Comparison of ENCODE assay signal across 16 cellular contexts in the genomic region with DNA sequence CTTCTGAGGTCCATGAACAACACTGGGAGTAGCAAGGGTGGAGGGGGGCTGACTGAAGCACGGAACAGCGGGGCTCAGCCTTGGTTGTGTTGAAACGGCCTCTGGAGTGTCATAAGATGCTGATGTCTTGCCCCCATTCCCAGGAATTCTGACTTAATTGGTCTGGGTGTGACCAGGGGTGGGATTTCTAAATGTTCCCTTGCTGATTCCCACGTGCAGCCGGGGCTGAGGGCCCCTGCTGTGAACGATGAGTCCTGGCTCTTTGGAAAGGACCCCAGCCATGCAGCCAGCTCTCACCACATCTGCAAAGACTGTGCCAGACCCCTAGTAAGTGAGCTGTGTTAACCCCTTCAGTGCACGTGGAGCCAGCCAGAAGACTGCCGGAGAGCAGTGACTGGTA. TPM values are rescaled to one million over a fixed set of nuclear protein-coding genes. Genes with fewer than 3 reads are reported as not detected.
DNase-seq lines count a peak whose midpoint lies in the region; ATAC-seq and TF ChIP-seq lines count a peak whose summit lies in the region.
"Had no signal": no experiment of that assay in that cellular context is flagged by ENCODE, and none has a peak within 500 bp of the region (broad histone marks: within the 10 kb centered on the region; RNA-seq: fewer than 3 reads in every experiment).

No MANE protein-coding gene starts in this region.

- H3K4me1 ChIP-seq in trophoblast cell (ENCODE audit: control insufficient read depth in 1 of 2, insufficient read depth in 2 of 2, low read length in 2 of 2) = peaks cover 13 to 39% of the 10 kb centered on the region in 2 experiments
- H3K4me1 ChIP-seq in aorta (ENCODE audit: control insufficient read depth in 1 of 2, insufficient read depth in 2 of 2, low read length in 2 of 2) = no peaks in the 10 kb centered on the region

- no peak overlapping the region for H2AFZ ChIP-seq in trophoblast cell (ENCODE audit: insufficient read depth, low read length, poor library complexity)

- intact Hi-C loops in lower leg skin (cut with DNase I; ENCODE audit: low total_unique reads) (loop anchor here (10.0 kb wide), 1 partner anchor 66 kb away; a partner anchor contains a TSS), aorta (cut with DNase I) (no loop called here)

- peak overlapping the region; percentile 41 for H2BK120ac ChIP-seq in trophoblast cell (ENCODE audit: insufficient read depth, low read length, poor library complexity)

- no peak overlapping the region for H3K27ac ChIP-seq in trophoblast cell (ENCODE audit: low read depth, low read length)
- H3K27ac ChIP-seq in aorta (ENCODE audit: low read depth in 1 of 2, low read length in 2 of 2) = no peak overlapping the region
- H3K27ac ChIP-seq: BLaER1 had no signal

- peak overlapping the region; percentile 32 for H3K9ac ChIP-seq in trophoblast cell (ENCODE audit: low read length)
- H3K9ac ChIP-seq: BLaER1, SK-N-SH had no signal

- H4K12ac ChIP-seq in trophoblast cell (ENCODE audit: low read depth, low read length) = no peak overlapping the region

- H3K14ac ChIP-seq in trophoblast cell (ENCODE audit: low read length) = peak overlapping the region; percentile 24

- H2BK12ac ChIP-seq in trophoblast cell (ENCODE audit: low read length) = peak overlapping the region; percentile 59

- no peak overlapping the region for H3K4ac ChIP-seq in trophoblast cell (ENCODE audit: low read depth, low read length)

- H3K27me3 ChIP-seq in trophoblast cell (ENCODE audit: insufficient read depth, low read length) (no peaks in the 10 kb centered on the region), aorta (ENCODE audit: control insufficient read depth in 1 of 2, insufficient read depth in 2 of 2, low read length in 1 of 2) (no peaks in the 10 kb centered on the region)
- H3K27me3 ChIP-seq: BLaER1 had no signal

- H2AK5ac ChIP-seq in trophoblast cell (ENCODE audit: low read length) = peak overlapping the region; percentile 45

- TF ChIP-seq POLR2A in lower leg skin (IDR thresholded peaks at IDR 0.05) = no peak

- in situ Hi-C loops in astrocyte of the cerebellum (cut with HindIII; ENCODE audit: low sequenced_read_pairs) = no loop called here

- H4K91ac ChIP-seq in trophoblast cell (ENCODE audit: low read depth, low read length) = peak overlapping the region; percentile 46

- no peaks in the 10 kb centered on the region for H3K9me3 ChIP-seq in trophoblast cell (ENCODE audit: insufficient read depth, low read depth, low read length)
- H3K9me3 ChIP-seq in aorta (ENCODE audit: control insufficient read depth, low read length) = no peaks in the 10 kb centered on the region
- H3K9me3 ChIP-seq: BLaER1, SK-N-SH had no signal

- H3K4me3 ChIP-seq in astrocyte of the cerebellum (ENCODE audit: low read depth, low read length) (no peak overlapping the region), lower leg skin (ENCODE audit: low read depth, poor library complexity, severe bottlenecking) (no peak overlapping the region), trophoblast cell (ENCODE audit: low read depth, low read length) (no peak overlapping the region), aorta (ENCODE audit: low read length in 2 of 2) (no peak overlapping the region)
- H3K4me3 ChIP-seq: BLaER1 had no signal

- peaks cover 25% of the 10 kb centered on the region for H3K79me1 ChIP-seq in trophoblast cell (ENCODE audit: low read length)

- H3K36me3 ChIP-seq in trophoblast cell (ENCODE audit: control insufficient read depth in 1 of 2, insufficient read depth in 2 of 2, low read length in 2 of 2) (no peaks in the 10 kb centered on the region), aorta (ENCODE audit: control insufficient read depth in 1 of 2, insufficient read depth in 2 of 2, low read length in 1 of 2) (no peaks in the 10 kb centered on the region)
- H3K36me3 ChIP-seq: BLaER1 had no signal

- DNase-seq in astrocyte of the cerebellum (ENCODE audit: low read depth) (peak; percentile 20), lower leg skin (ENCODE audit: low spot score in 2 of 2) (peak; percentile 78 to 91), trophoblast cell (peak in 1 of 2 donors; percentile 37), aorta (no peak), activated gamma-delta T cell treated with Interleukin-2 at 50 U/mL for 16 hours (no peak)
- no peak for DNase-seq in activated CD4-positive, CD25-positive, alpha-beta regulatory T cell (lab: John Stamatoyannopoulos, UW)
- DNase-seq: H7, Karpas-422, NCI-H1930, NCI-H2171 treated with DMSO at 0.1 percent for 48 hours, NCI-H82, Right ventricle myocardium superior, SK-N-SH had no signal

- ATAC-seq in aorta (ENCODE audit: low FRiP score) = peak; percentile 1
- ATAC-seq in GM19328 (IDR thresholded peaks at IDR 0.05; ENCODE audit: unreplicated experiment) = no peak
- ATAC-seq: Panc1 had no signal

- TF ChIP-seq CTCF in astrocyte of the cerebellum (IDR thresholded peaks at IDR 0.05; ENCODE audit: low read depth, low read length, missing control alignments) = no peak
- TF ChIP-seq CTCF in lower leg skin (IDR thresholded peaks at IDR 0.05) = no peak

- H3K79me2 ChIP-seq in trophoblast cell (ENCODE audit: control insufficient read depth, insufficient read depth, low read length, poor library complexity) = no peaks in the 10 kb centered on the region

- H3K23ac ChIP-seq in trophoblast cell (ENCODE audit: low read length) = no peak overlapping the region

- H2BK5ac ChIP-seq in trophoblast cell (ENCODE audit: low read depth, low read length, poor library complexity) = peak overlapping the region; percentile 14

- H3K18ac ChIP-seq in trophoblast cell (ENCODE audit: low read length) = peak overlapping the region; percentile 7

- no peak overlapping the region for H3K4me2 ChIP-seq in trophoblast cell (ENCODE audit: low read length)
- H3K4me2 ChIP-seq: BLaER1, SK-N-SH had no signal

- no peak overlapping the region for H4K8ac ChIP-seq in trophoblast cell (ENCODE audit: low read depth, low read length)

- WGBS in lower leg skin, 2 donors = 55 to 62% methylated on average over 7 to 8 of the region's 8 CpGs
- no CpG with 5 or more reads among the region's 8 CpGs for WGBS in trophoblast cell (ENCODE audit: extremely low coverage, insufficient coverage, insufficient read length)
- 62 to 63% methylated on average over 8 of the region's 8 CpGs for WGBS in aorta, 2 donors

RNA-seq across cellular contexts. Expression of a gene that starts 28.6 kb away (rescaled TPM):
- 10 to 100 TPM; 11.4 to 16.1 (median 13.9) TPM for total RNA-seq in lower leg skin
- 1.3 TPM in 2 replicates for polyA plus RNA-seq in trophoblast cell (2013)
- total RNA-seq in aorta = 1 to 10 TPM; 7.8 to 9.1 TPM
- polyA plus RNA-seq in aorta = 10 to 100 TPM; 11.8 to 13.6 TPM

Comparison
In these comparisons a context has a peak if more than half of its experiments do, and no peak if none do; other contexts are left out.
1. DNase-seq: peak in astrocyte of the cerebellum (single experiment) and lower leg skin (2 of 2); none in aorta (0 of 2), activated gamma-delta T cell treated with Interleukin-2 at 50 U/mL for 16 hours (single experiment) and activated CD4-positive, CD25-positive, alpha-beta regulatory T cell (0 of 4).